Comparison of ENCODE assay signal across 27 cellular contexts in genomic region chr5:175555168-175555745, GRCh38.
DNase-seq lines count a peak whose midpoint lies in the region; ATAC-seq, FAIRE-seq and TF ChIP-seq lines count a peak whose summit lies in the region.
"Had no signal": no experiment of that assay in that cellular context is flagged by ENCODE, and none has a peak within 500 bp of the region (broad histone marks: within the 10 kb centered on the region; RNA-seq: fewer than 3 reads in every experiment).

No MANE protein-coding gene starts in this region.

- no peak for FAIRE-seq in pancreas (lab: Jason Lieb, UNC)
- FAIRE-seq: A204.1, GM12891, GM19239 had no signal

- no peaks in the 10 kb centered on the region for H3F3A ChIP-seq in SK-N-SH (replicated peaks; ENCODE audit: insufficient read depth)

- H3K23me2 ChIP-seq in H9 (ENCODE audit: insufficient read length, low read depth, low read length, poor library complexity, severe bottlenecking), result no peaks in the 10 kb centered on the region

- H3K4me2 ChIP-seq in BLaER1 treated with 17β-estradiol and CSF1 and Interleukin-3, amounts not matched to agents 10 nM and 100 nM, result peak overlapping the region; percentile 58 to 84 (median 72)
- H3K4me2 ChIP-seq in H9 (ENCODE audit: insufficient read depth, insufficient read length, low read length) (no peak overlapping the region), SK-N-SH (no peak overlapping the region)

- H3K36me3 Mint-ChIP-seq in H9 (ENCODE audit: insufficient read depth in 1 of 3, low read depth in 3 of 3), result peaks cover 0 to 4% (median 0%) of the 10 kb centered on the region in 3 experiments; a peak in 2 of 7 replicates
- H3K36me3 Mint-ChIP-seq in dendritic cell treated with granulocyte-macrophage colony-stimulating factor and Interleukin-4, amounts not matched to agents 40 ng/mL and 50 ng/mL, for 4 days (ENCODE audit: low read depth), result peaks cover 6% of the 10 kb centered on the region
- no peaks in the 10 kb centered on the region for H3K36me3 Mint-ChIP-seq in stimulated activated memory B cell treated with anti-CD40 and anti-IgM and Interleukin-4, amounts not matched to agents 10 μg/mL and 1 μg/mL and 100 μg/mL, for 72 hours
- H3K36me3 Mint-ChIP-seq: CD8-positive, alpha-beta memory T cell had no signal

- H4K5ac ChIP-seq in H9 (ENCODE audit: insufficient read length, low read depth, low read length), result no peak overlapping the region

- H2BK120ac ChIP-seq in H9 (ENCODE audit: low read depth, low read length, poor library complexity, severe bottlenecking), result no peak overlapping the region

- H3K36me3 ChIP-seq in BLaER1 treated with 17β-estradiol and CSF1 and Interleukin-3, amounts not matched to agents 10 nM and 100 nM, result no peaks in the 10 kb centered on the region
- H3K36me3 ChIP-seq in SK-N-SH (replicated peaks in 1 of 2; ENCODE audit: control insufficient read depth in 1 of 2, insufficient read depth in 2 of 2, low read length in 1 of 2) (no peaks in the 10 kb centered on the region), pancreas (no peaks in the 10 kb centered on the region)

- H3K27me3 Mint-ChIP-seq in H9 (ENCODE audit: low read depth), result 0 out of 2 replicates have a peak, but pooled peaks cover 2% of the 10 kb centered on the region
- peaks cover 6% of the 10 kb centered on the region for H3K27me3 Mint-ChIP-seq in dendritic cell treated with granulocyte-macrophage colony-stimulating factor and Interleukin-4, amounts not matched to agents 40 ng/mL and 50 ng/mL, for 4 days
- H3K27me3 Mint-ChIP-seq in stimulated activated memory B cell treated with anti-CD40 and anti-IgM and Interleukin-4, amounts not matched to agents 10 μg/mL and 1 μg/mL and 100 μg/mL, for 72 hours, result peaks cover 43% of the 10 kb centered on the region

- peaks cover 0 to 3% of the 10 kb centered on the region in 2 experiments; a peak in 1 of 5 replicates for H3K9me3 Mint-ChIP-seq in H9
- no peaks in the 10 kb centered on the region for H3K9me3 Mint-ChIP-seq in dendritic cell treated with granulocyte-macrophage colony-stimulating factor and Interleukin-4, amounts not matched to agents 40 ng/mL and 50 ng/mL, for 4 days
- no peaks in the 10 kb centered on the region for H3K9me3 Mint-ChIP-seq in stimulated activated memory B cell treated with anti-CD40 and anti-IgM and Interleukin-4, amounts not matched to agents 10 μg/mL and 1 μg/mL and 100 μg/mL, for 72 hours
- H3K9me3 Mint-ChIP-seq: CD8-positive, alpha-beta memory T cell had no signal

- TF ChIP-seq EP300 in SK-N-SH (IDR thresholded peaks at IDR 0.05; ENCODE audit: borderline replicate concordance in 1 of 2, low read depth in 1 of 2, low read length in 1 of 2), result no peak

- H2BK12ac ChIP-seq in H9 (ENCODE audit: insufficient read length, low read depth, low read length), result peak overlapping the region; percentile 2

- ATAC-seq in stimulated activated memory B cell treated with anti-CD40 and anti-IgM and Interleukin-4, amounts not matched to agents 10 μg/mL and 1 μg/mL and 100 μg/mL, for 72 hours, result peak; percentile 47
- ATAC-seq in pancreas, result no peak
- ATAC-seq: Panc1 had no signal

- POLR2A ChIA-PET in SK-N-SH (lab: Yijun Ruan, JAX), result no interaction called here

- no peak overlapping the region for H2BK20ac ChIP-seq in H9 (ENCODE audit: low read depth, low read length, poor library complexity, severe bottlenecking)

- peak overlapping the region; percentile 1 for H2AK5ac ChIP-seq in H9 (ENCODE audit: insufficient read length, low read length)

- H3K4me3 Mint-ChIP-seq in H9, result no peak overlapping the region
- no peak overlapping the region for H3K4me3 Mint-ChIP-seq in dendritic cell treated with granulocyte-macrophage colony-stimulating factor and Interleukin-4, amounts not matched to agents 40 ng/mL and 50 ng/mL, for 4 days
- H3K4me3 Mint-ChIP-seq in stimulated activated memory B cell treated with anti-CD40 and anti-IgM and Interleukin-4, amounts not matched to agents 10 μg/mL and 1 μg/mL and 100 μg/mL, for 72 hours, result no peak overlapping the region
- H3K4me3 Mint-ChIP-seq: CD8-positive, alpha-beta memory T cell had no signal

- H2BK15ac ChIP-seq in H9 (ENCODE audit: low read depth, low read length), result no peak overlapping the region

- H4K8ac ChIP-seq in H9 (replicated peaks; ENCODE audit: insufficient read length, low read depth, low read length), result no peak overlapping the region

- peak overlapping the region in 5 of 11 experiments; percentile 4 to 77 (median 17); a peak in 5 of 22 replicates for H3K9ac ChIP-seq in BLaER1 treated with 17β-estradiol and CSF1 and Interleukin-3, amounts not matched to agents 10 nM and 100 nM
- H3K9ac ChIP-seq in H9 (ENCODE audit: extremely low read depth, insufficient read length, low read length) (no peak overlapping the region), SK-N-SH (no peak overlapping the region)

- H2BK5ac ChIP-seq in H9 (ENCODE audit: insufficient read length, low read length), result no peak overlapping the region

- no peaks in the 10 kb centered on the region for H3K27me3 ChIP-seq in BLaER1 treated with 17β-estradiol and CSF1 and Interleukin-3, amounts not matched to agents 10 nM and 100 nM
- no peaks in the 10 kb centered on the region for H3K27me3 ChIP-seq in H9 (ENCODE audit: insufficient read depth, low read length)
- H3K27me3 ChIP-seq in SK-N-SH (ENCODE audit: insufficient read depth), result no peaks in the 10 kb centered on the region
- H3K27me3 ChIP-seq in pancreas, result peaks cover 0 to 4% (median 0%) of the 10 kb centered on the region in 4 donors

- peak overlapping the region; percentile 14 for H4K91ac ChIP-seq in H9 (ENCODE audit: insufficient read length, low read depth, low read length)

- H3K9me2 ChIP-seq in SK-N-SH, result no peaks in the 10 kb centered on the region

- no CpG with 5 or more reads among the region's 11 CpGs for WGBS in H9 (ENCODE audit: extremely low coverage, insufficient read length, low lambda C conversion rate)
- 43% methylated on average over 10 of the region's 11 CpGs for WGBS in SK-N-SH (ENCODE audit: low lambda C conversion rate)
- WGBS in pancreas, 2 donors, result 63 to 87% methylated on average over 11 of the region's 11 CpGs

- H3K9me3 ChIP-seq in BLaER1 treated with 17β-estradiol and CSF1 and Interleukin-3, amounts not matched to agents 10 nM and 100 nM (replicated peaks in 1 of 11), result no peaks in the 10 kb centered on the region
- H3K9me3 ChIP-seq in H9 (ENCODE audit: control insufficient read depth, low read depth, low read length) (no peaks in the 10 kb centered on the region), SK-N-SH (no peaks in the 10 kb centered on the region), pancreas (no peaks in the 10 kb centered on the region)

- H3K27ac ChIP-seq in BLaER1 treated with 17β-estradiol and CSF1 and Interleukin-3, amounts not matched to agents 10 nM and 100 nM, result peak overlapping the region in 4 of 11 experiments; percentile 15 to 86 (median 59); a peak in 6 of 22 replicates
- no peak overlapping the region for H3K27ac ChIP-seq in H9 (ENCODE audit: insufficient read length, low read depth, low read length)
- H3K27ac ChIP-seq in SK-N-SH (ENCODE audit: low read depth in 2 of 2, low read length in 1 of 2), result no peak overlapping the region
- no peak overlapping the region for H3K27ac ChIP-seq in pancreas
- H3K27ac ChIP-seq: RWPE1 had no signal

- no peak overlapping the region for H3K23ac ChIP-seq in H9 (ENCODE audit: insufficient read length, low read depth, low read length)

- H3K4me3 ChIP-seq in BLaER1 treated with 17β-estradiol and CSF1 and Interleukin-3, amounts not matched to agents 10 nM and 100 nM, result peak overlapping the region in 2 of 10 experiments; percentile 12 to 17; a peak in 2 of 20 replicates
- H3K4me3 ChIP-seq in SK-N-SH (ENCODE audit: low read depth in 2 of 2, low read length in 1 of 2) (no peak overlapping the region), pancreas (no peak overlapping the region)

- no peak overlapping the region for H3T11ph ChIP-seq in H9 (ENCODE audit: low read length)

- peak overlapping the region; percentile 13 for H3K18ac ChIP-seq in H9 (ENCODE audit: insufficient read length, low read depth, low read length)

- peak overlapping the region in 1 of 3 experiments; percentile 66; a peak in 2 of 7 replicates for H3K27ac Mint-ChIP-seq in H9
- peak overlapping the region; percentile 76 for H3K27ac Mint-ChIP-seq in dendritic cell treated with granulocyte-macrophage colony-stimulating factor and Interleukin-4, amounts not matched to agents 40 ng/mL and 50 ng/mL, for 4 days
- H3K27ac Mint-ChIP-seq in stimulated activated memory B cell treated with anti-CD40 and anti-IgM and Interleukin-4, amounts not matched to agents 10 μg/mL and 1 μg/mL and 100 μg/mL, for 72 hours, result no peak overlapping the region

- H3K56ac ChIP-seq in H9 (ENCODE audit: insufficient read length, low read depth, low read length), result no peak overlapping the region

- no peak overlapping the region; the same call in 1 of the 2 replicates for H3K14ac ChIP-seq in H9 (ENCODE audit: insufficient read depth, low read length)

- peaks cover 43 to 46% of the 10 kb centered on the region in 2 experiments for H3K4me1 Mint-ChIP-seq in H9
- H3K4me1 Mint-ChIP-seq in dendritic cell treated with granulocyte-macrophage colony-stimulating factor and Interleukin-4, amounts not matched to agents 40 ng/mL and 50 ng/mL, for 4 days (ENCODE audit: low read depth), result peaks cover 67% of the 10 kb centered on the region
- no peaks in the 10 kb centered on the region for H3K4me1 Mint-ChIP-seq in stimulated activated memory B cell treated with anti-CD40 and anti-IgM and Interleukin-4, amounts not matched to agents 10 μg/mL and 1 μg/mL and 100 μg/mL, for 72 hours
- H3K4me1 Mint-ChIP-seq: CD8-positive, alpha-beta memory T cell had no signal

- H3K79me2 ChIP-seq in H9 (ENCODE audit: insufficient read depth, low read length) (no peaks in the 10 kb centered on the region), SK-N-SH (ENCODE audit: insufficient read depth) (no peaks in the 10 kb centered on the region)

- CTCF ChIA-PET in SK-N-SH (lab: Yijun Ruan, JAX), result interaction anchor here (2.5 kb wide), 1 partner anchor 21 kb away, joined by 14 read pairs; no protein-coding TSS in a partner anchor

- H3K4ac ChIP-seq in H9 (ENCODE audit: low read depth, low read length), result no peak overlapping the region

- no peaks in the 10 kb centered on the region for H3K79me1 ChIP-seq in H9 (ENCODE audit: insufficient read depth, low read depth, low read length, poor library complexity, severe bottlenecking)

- intact Hi-C loops in dendritic cell treated with granulocyte-macrophage colony-stimulating factor and Interleukin-4, amounts not matched to agents 40 ng/mL and 50 ng/mL, for 4 days (cut with micrococcal nuclease), result no loop called here
- intact Hi-C loops in pancreas (cut with DNase I), result no loop called here

- DNase-seq in H9 (no peak), SK-N-SH (no peak), anterior cingulate cortex (lab: John Stamatoyannopoulos, UW) (no peak), pancreas (no peak)
- DNase-seq: C1 segment of cervical spinal cord; Calu3; CD8-positive, alpha-beta memory T cell; DMS79 treated with DMSO at 0.1 percent for 48 hours; GF-D8; H7; KG1; MM.1S; NCI-H1048; NCI-H1417; NCI-H1694 treated with DMSO at 0.1 percent for 48 hours; NCI-H2081; NCI-H2227 treated with DMSO at 0.1 percent for 48 hours; NCI-H526 treated with DMSO at 0.1 percent for 48 hours; SHP77 had no signal

- H3K4me1 ChIP-seq in BLaER1 treated with 17β-estradiol and CSF1 and Interleukin-3, amounts not matched to agents 10 nM and 100 nM, result peaks cover 17 to 76% (median 24%) of the 10 kb centered on the region in 10 experiments
- H3K4me1 ChIP-seq in H9 (ENCODE audit: insufficient read depth, low read length) (peaks cover 5% of the 10 kb centered on the region; the same call in 1 of the 2 replicates), SK-N-SH (ENCODE audit: control insufficient read depth in 1 of 2, insufficient read depth in 2 of 2, low read depth in 1 of 2, low read length in 1 of 2) (no peaks in the 10 kb centered on the region), pancreas (no peaks in the 10 kb centered on the region)

- H2AFZ ChIP-seq in H9 (ENCODE audit: low read length) (no peak overlapping the region), SK-N-SH (ENCODE audit: low read depth) (no peak overlapping the region)

- TF ChIP-seq CTCF in H9 (conservative IDR thresholded peaks at IDR 0.05), result no peak
- TF ChIP-seq CTCF in SK-N-SH (IDR thresholded peaks at IDR 0.05), result no peak
- no peak for TF ChIP-seq CTCF in pancreas (IDR thresholded peaks at IDR 0.05)

- no peaks in the 10 kb centered on the region for H4K20me1 ChIP-seq in BLaER1 treated with 17β-estradiol and CSF1 and Interleukin-3, amounts not matched to agents 10 nM and 100 nM
- no peaks in the 10 kb centered on the region for H4K20me1 ChIP-seq in H9 (ENCODE audit: control insufficient read depth, insufficient read depth, insufficient read length)
- H4K20me1 ChIP-seq in SK-N-SH (ENCODE audit: insufficient read depth), result no peaks in the 10 kb centered on the region

- TF ChIP-seq RAD21 in SK-N-SH (IDR thresholded peaks at IDR 0.05; ENCODE audit: low read length), result no peak

Comparison
In these comparisons a context has a peak if more than half of its experiments do, and no peak if none do; other contexts are left out.
1. H3K4me2 ChIP-seq: peak in BLaER1 treated with 17β-estradiol and CSF1 and Interleukin-3, amounts not matched to agents 10 nM and 100 nM (11 of 11); none in H9 (single experiment) and SK-N-SH (single experiment).